In genomic region chr2:113149553-113150257, GRCh38 we compare ENCODE assay signal across 21 cellular contexts. TPM values are rescaled to one million over a fixed set of nuclear protein-coding genes. Genes with fewer than 3 reads are reported as not detected.
DNase-seq lines count a peak whose midpoint lies in the region; ATAC-seq and TF ChIP-seq lines count a peak whose summit lies in the region.
"Had no signal": no experiment of that assay in that cellular context is flagged by ENCODE, and none has a peak within 500 bp of the region (broad histone marks: within the 10 kb centered on the region; RNA-seq: fewer than 3 reads in every experiment).

No MANE protein-coding gene starts in this region.

- H3K9ac ChIP-seq in BLaER1 = no peak overlapping the region
- H3K9ac ChIP-seq: KMS-11 had no signal

- intact Hi-C loops in OCI-LY7 (cut with micrococcal nuclease; ENCODE audit: unreplicated experiment) = no loop called here

- H3K4me3 Mint-ChIP-seq in stimulated activated memory B cell treated with anti-CD40 and anti-IgM and Interleukin-4, amounts not matched to agents 10 μg/mL and 1 μg/mL and 100 μg/mL, for 72 hours = no peak overlapping the region
- H3K4me3 Mint-ChIP-seq: CD8-positive, alpha-beta T cell had no signal

- no peak for TF ChIP-seq CTCF in OCI-LY7 (conservative IDR thresholded peaks at IDR 0.05; ENCODE audit: low read length)

- CTCF ChIA-PET in OCI-LY7 (lab: Charles Lee; ENCODE audit: unreplicated experiment) = no interaction called here

- DNase-seq in OCI-LY7 (ENCODE audit: low spot score) (no peak), left lobe of liver (ENCODE audit: low spot score) (peak; percentile 46), AML-193 (lab: John Stamatoyannopoulos, UW) (no peak)
- DNase-seq: ACHN, BE2C, GF-D8, NCI-H1092, NCI-H146, NCI-H2081 treated with DMSO at 0.1 percent for 48 hours, NCI-H510A treated with DMSO at 0.1 percent for 48 hours, NCI-H82 had no signal

- no peaks in the 10 kb centered on the region for H3K79me2 ChIP-seq in OCI-LY7 (ENCODE audit: insufficient read depth, low read depth, low read length)

- POLR2A ChIA-PET in OCI-LY7 (lab: Charles Lee) = interaction anchor here (0.8 to 2.2 kb wide), 3 partner anchors 9 to 25 kb away, joined by 3 to 8 read pairs (median 3); no protein-coding TSS in a partner anchor

- no peaks in the 10 kb centered on the region for H3K27me3 Mint-ChIP-seq in stimulated activated memory B cell treated with anti-CD40 and anti-IgM and Interleukin-4, amounts not matched to agents 10 μg/mL and 1 μg/mL and 100 μg/mL, for 72 hours

- H3K9me3 Mint-ChIP-seq in stimulated activated memory B cell treated with anti-CD40 and anti-IgM and Interleukin-4, amounts not matched to agents 10 μg/mL and 1 μg/mL and 100 μg/mL, for 72 hours = no peaks in the 10 kb centered on the region
- H3K9me3 Mint-ChIP-seq: CD8-positive, alpha-beta T cell had no signal

- no peaks in the 10 kb centered on the region for H3K27me3 ChIP-seq in BLaER1
- H3K27me3 ChIP-seq: BE2C had no signal

- peaks cover 26% of the 10 kb centered on the region for H3K4me1 Mint-ChIP-seq in stimulated activated memory B cell treated with anti-CD40 and anti-IgM and Interleukin-4, amounts not matched to agents 10 μg/mL and 1 μg/mL and 100 μg/mL, for 72 hours

- peaks cover 13% of the 10 kb centered on the region for H3K4me1 ChIP-seq in BLaER1
- peaks cover 16% of the 10 kb centered on the region for H3K4me1 ChIP-seq in OCI-LY7 (ENCODE audit: insufficient read depth, low read length, poor library complexity, severe bottlenecking)
- H3K4me1 ChIP-seq: BE2C had no signal

- H3K36me3 ChIP-seq in BLaER1 (no peaks in the 10 kb centered on the region), OCI-LY7 (ENCODE audit: insufficient read depth, low read length) (no peaks in the 10 kb centered on the region)
- H3K36me3 ChIP-seq: BE2C had no signal

- H3K9me3 ChIP-seq in BLaER1 = no peaks in the 10 kb centered on the region
- H3K9me3 ChIP-seq in OCI-LY7 (ENCODE audit: low read length) = no peaks in the 10 kb centered on the region; the same call in 1 of the 2 replicates
- H3K9me3 ChIP-seq: BE2C had no signal

- H3K9me2 ChIP-seq in OCI-LY7 (ENCODE audit: insufficient read depth, low read length) = no peaks in the 10 kb centered on the region

- H3K27ac Mint-ChIP-seq in stimulated activated memory B cell treated with anti-CD40 and anti-IgM and Interleukin-4, amounts not matched to agents 10 μg/mL and 1 μg/mL and 100 μg/mL, for 72 hours = peak overlapping the region; percentile 73
- H3K27ac Mint-ChIP-seq: CD8-positive, alpha-beta T cell had no signal

- H3K27ac ChIP-seq in BLaER1 (no peak overlapping the region), OCI-LY7 (ENCODE audit: low read depth, low read length, poor library complexity, severe bottlenecking) (peak overlapping the region; percentile 39)
- H3K27ac ChIP-seq: KMS-11 had no signal

- H3K4me2 ChIP-seq in BLaER1 (peak overlapping the region; percentile 39), OCI-LY7 (ENCODE audit: low read length) (peak overlapping the region; percentile 56)
- H3K4me2 ChIP-seq: KMS-11 had no signal

- ATAC-seq in left lobe of liver (peak; percentile 91), HG02588 (IDR thresholded peaks at IDR 0.05; ENCODE audit: unreplicated experiment) (no peak), HG03159 (IDR thresholded peaks at IDR 0.05; ENCODE audit: unreplicated experiment) (no peak)
- no peak for ATAC-seq in stimulated activated memory B cell treated with anti-CD40 and anti-IgM and Interleukin-4, amounts not matched to agents 10 μg/mL and 1 μg/mL and 100 μg/mL, for 72 hours
- ATAC-seq: CD8-positive, alpha-beta T cell; HCT116; Panc1 had no signal

- peak overlapping the region; percentile 56; the same call in 1 of the 2 replicates for H2AFZ ChIP-seq in OCI-LY7 (ENCODE audit: low read length)

- H3K4me3 ChIP-seq in BLaER1 (no peak overlapping the region), OCI-LY7 (ENCODE audit: low read depth, low read length, poor library complexity, severe bottlenecking) (no peak overlapping the region)

- H4K20me1 ChIP-seq in BLaER1 (no peaks in the 10 kb centered on the region), OCI-LY7 (ENCODE audit: insufficient read depth, low read length) (no peaks in the 10 kb centered on the region)

- no TSS peak for BruUV-seq in OCI-LY7 (replicated peaks; lab: Mats Ljungman, UMichigan)

- no peaks in the 10 kb centered on the region for H3K36me3 Mint-ChIP-seq in stimulated activated memory B cell treated with anti-CD40 and anti-IgM and Interleukin-4, amounts not matched to agents 10 μg/mL and 1 μg/mL and 100 μg/mL, for 72 hours
- H3K36me3 Mint-ChIP-seq: CD8-positive, alpha-beta T cell had no signal

RNA-seq across cellular contexts. Expression of gene IL1RN, which starts 22.3 kb away (rescaled TPM):
- not detected in 2 replicates for total RNA-seq in OCI-LY7 (2014; rRNA removed; shearing (Covaris generic))
- total RNA-seq in OCI-LY7 (2022) (not detected in 2 replicates), left lobe of liver (16.0 TPM)
- total RNA-seq: CD8-positive, alpha-beta T cell; Daoy; SK-MEL-5 had no signal

RNA-seq across cellular contexts. Expression of gene PSD4, which starts 24.1 kb away (rescaled TPM):
- 78.2 and 99.6 TPM in 2 replicates for total RNA-seq in OCI-LY7 (2014; rRNA removed; shearing (Covaris generic))
- 100 and 111 TPM in 2 replicates for total RNA-seq in OCI-LY7 (2022)
- 60.3 TPM for total RNA-seq in left lobe of liver

Comparison
In these comparisons a context has a peak if more than half of its experiments do, and no peak if none do; other contexts are left out.
1. RNA of gene IL1RN, which starts 22.3 kb away (total RNA-seq): 16.0 TPM in left lobe of liver (single experiment); not detected in OCI-LY7; every median in the first group is over 10 times any median in the second.